ENCODE assay signal across 21 cellular contexts in the genomic region with DNA sequence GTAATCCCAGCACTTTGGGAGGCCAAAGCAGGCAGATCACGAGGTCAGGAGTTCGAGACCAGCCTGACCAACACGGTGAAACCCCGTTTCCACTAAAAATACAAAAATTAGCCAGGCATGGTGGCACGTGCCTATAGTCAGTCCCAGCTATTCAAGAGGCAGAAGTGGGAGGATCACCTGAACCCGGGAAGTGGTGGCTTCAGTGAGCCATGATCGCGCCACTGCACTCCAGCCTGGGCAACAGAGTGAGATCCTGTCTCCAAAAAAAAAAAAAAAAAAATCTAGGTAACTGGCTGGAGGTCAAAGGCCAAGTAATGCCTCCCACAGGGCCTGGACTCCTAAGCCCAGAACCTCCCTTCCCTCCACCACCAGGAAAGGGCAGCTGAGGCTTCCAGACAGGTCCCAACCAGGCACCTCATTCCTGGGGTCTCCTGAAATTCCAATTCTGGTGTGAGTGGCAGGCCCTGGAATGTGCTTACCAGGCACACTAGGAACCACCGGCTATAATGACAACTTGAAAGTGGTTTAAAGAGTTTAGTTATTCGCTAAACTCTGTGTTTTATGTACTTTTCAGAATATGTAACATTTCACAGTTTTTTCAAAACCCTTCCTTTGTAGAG. TPM values are rescaled to one million over a fixed set of nuclear protein-coding genes. Genes with fewer than 3 reads are reported as not detected.
DNase-seq lines count a peak whose midpoint lies in the region; ATAC-seq, FAIRE-seq and TF ChIP-seq lines count a peak whose summit lies in the region.
"Had no signal": no experiment of that assay in that cellular context is flagged by ENCODE, and none has a peak within 500 bp of the region (broad histone marks: within the 10 kb centered on the region; RNA-seq: fewer than 3 reads in every experiment).

No MANE protein-coding gene starts in this region.

- CTCF ChIA-PET in mammary epithelial cell (lab: Charles Lee; ENCODE audit: low non-redundant PET) = no interaction called here
- CTCF ChIA-PET in MCF 10A (lab: Yijun Ruan, JAX) = interaction anchor here (1.0 to 1.8 kb wide), 3 partner anchors 15 to 47 kb away, joined by 3 to 8 read pairs (median 6); no protein-coding TSS in a partner anchor
- CTCF ChIA-PET in PC-3 (lab: Charles Lee) = interaction anchor here (1.0 kb wide), 1 partner anchor 10 kb away, joined by 3 read pairs; no protein-coding TSS in a partner anchor
- CTCF ChIA-PET in endothelial cell of umbilical vein (lab: Charles Lee) = interaction anchor here (1.6 to 2.4 kb wide), 4 partner anchors 8 to 167 kb away, joined by 3 to 9 read pairs (median 6); no protein-coding TSS in a partner anchor

- no peak for ATAC-seq in PC-3
- ATAC-seq: lower lobe of right lung had no signal

- peaks cover 78% of the 10 kb centered on the region for H3K79me2 ChIP-seq in mammary epithelial cell (ENCODE audit: insufficient read depth, low read length)
- H3K79me2 ChIP-seq in PC-3 (ENCODE audit: low read length) = peaks cover 75% of the 10 kb centered on the region
- peaks cover 25% of the 10 kb centered on the region for H3K79me2 ChIP-seq in endothelial cell of umbilical vein (ENCODE audit: control insufficient read depth, insufficient read depth, low read length)

- H3K9me2 ChIP-seq in PC-3 (replicated peaks; ENCODE audit: low read length) = no peaks in the 10 kb centered on the region

- peaks cover 5% of the 10 kb centered on the region for H3K36me3 ChIP-seq in mammary epithelial cell (ENCODE audit: insufficient read depth, low read length)
- 0 out of 2 replicates have a peak, but pooled peaks cover under 1% of the 10 kb centered on the region for H3K36me3 ChIP-seq in PC-3 (ENCODE audit: low read depth, low read length)
- H3K36me3 ChIP-seq in endothelial cell of umbilical vein (ENCODE audit: control insufficient read depth in 2 of 2, extremely low read depth in 1 of 2, insufficient read depth in 2 of 2, low read length in 2 of 2) = peaks cover 0 to under 1% of the 10 kb centered on the region in 2 experiments

- TF ChIP-seq POLR2A in endothelial cell of umbilical vein (IDR thresholded peaks at IDR 0.05; ENCODE audit: low read depth, low read length) = no peak

- H3K27ac Mint-ChIP-seq in MCF 10A (ENCODE audit: low read depth, unreplicated experiment) = no peak overlapping the region

- H4K20me1 ChIP-seq in mammary epithelial cell (ENCODE audit: insufficient read depth, low read length) (no peaks in the 10 kb centered on the region), PC-3 (ENCODE audit: low read length) (no peaks in the 10 kb centered on the region), endothelial cell of umbilical vein (replicated peaks; ENCODE audit: control insufficient read depth, extremely low read depth, insufficient read depth, low read length) (no peaks in the 10 kb centered on the region)

- H2AFZ ChIP-seq in mammary epithelial cell (ENCODE audit: low read depth, low read length) (no peak overlapping the region), PC-3 (ENCODE audit: low read length) (no peak overlapping the region), endothelial cell of umbilical vein (ENCODE audit: low read depth, low read length) (no peak overlapping the region)
- H2AFZ ChIP-seq: hepatocyte had no signal

- dilution Hi-C loops in mammary epithelial cell (cut with HindIII; ENCODE audit: low sequenced_read_pairs) (no loop called here), endothelial cell of umbilical vein (cut with MboI; ENCODE audit: extremely low pct_ligation_motif_present, low sequenced_read_pairs) (no loop called here)

- peaks cover 8% of the 10 kb centered on the region for H3F3A ChIP-seq in PC-3 (ENCODE audit: low read length, unreplicated experiment)

- no peaks in the 10 kb centered on the region for H3K27me3 ChIP-seq in mammary epithelial cell (ENCODE audit: insufficient read depth, low read length)
- H3K27me3 ChIP-seq in PC-3 (ENCODE audit: low read length) = no peaks in the 10 kb centered on the region
- H3K27me3 ChIP-seq in endothelial cell of umbilical vein (ENCODE audit: control insufficient read depth in 2 of 2, insufficient read depth in 2 of 2, low read length in 2 of 2) = no peaks in the 10 kb centered on the region
- H3K27me3 ChIP-seq: BLaER1, cardiac muscle cell, hepatocyte, upper lobe of left lung had no signal

- TF ChIP-seq CTCF in mammary epithelial cell (conservative IDR thresholded peaks at IDR 0.05 in 1 of 2, IDR thresholded peaks at IDR 0.05 in 1 of 2; ENCODE audit: extremely low read depth in 1 of 2, insufficient read depth in 1 of 2, low read depth in 1 of 2, low read length in 2 of 2) = no peak
- no peak for TF ChIP-seq CTCF in MCF 10A (IDR thresholded peaks at IDR 0.05; ENCODE audit: unreplicated experiment)
- TF ChIP-seq CTCF in PC-3 (conservative IDR thresholded peaks at IDR 0.05; ENCODE audit: low read depth, low read length) = no peak
- TF ChIP-seq CTCF in endothelial cell of umbilical vein (IDR thresholded peaks at IDR 0.05; ENCODE audit: extremely low read depth in 1 of 2, insufficient read depth in 1 of 2, low read depth in 1 of 2, low read length in 2 of 2) = no peak

- no peaks in the 10 kb centered on the region for H3K9me3 Mint-ChIP-seq in MCF 10A (ENCODE audit: unreplicated experiment)

- FAIRE-seq in endothelial cell of umbilical vein (lab: Jason Lieb, UNC) = no peak
- FAIRE-seq: H54 had no signal

- POLR2A ChIA-PET in MCF 10A (lab: Yijun Ruan, JAX) (interaction anchor here (0.9 to 3.2 kb wide), 3 partner anchors 15 to 18 kb away, joined by 4 to 14 read pairs (median 4); no protein-coding TSS in a partner anchor), PC-3 (lab: Charles Lee; ENCODE audit: unreplicated experiment) (interaction anchor here (0.6 kb wide), 1 partner anchor 13 kb away, joined by 6 read pairs; no protein-coding TSS in a partner anchor), endothelial cell of umbilical vein (lab: Charles Lee) (interaction anchor here (1.0 kb wide), 1 partner anchor 15 kb away, joined by 3 read pairs; no protein-coding TSS in a partner anchor)

- BruUV-seq in mammary epithelial cell (replicated peaks; lab: Mats Ljungman, UMichigan) (no TSS peak), MCF 10A (replicated peaks; lab: Mats Ljungman, UMichigan) (no TSS peak), PC-3 (replicated peaks; lab: Mats Ljungman, UMichigan) (no TSS peak), endothelial cell of umbilical vein (replicated peaks; lab: Mats Ljungman, UMichigan) (no TSS peak)

- H3K27me3 Mint-ChIP-seq in MCF 10A (ENCODE audit: insufficient read depth, unreplicated experiment) = no peaks in the 10 kb centered on the region

- no peaks in the 10 kb centered on the region for H3K9me3 ChIP-seq in mammary epithelial cell (replicated peaks; ENCODE audit: insufficient read depth, low read length)
- H3K9me3 ChIP-seq in PC-3 (ENCODE audit: low read length) = no peaks in the 10 kb centered on the region
- H3K9me3 ChIP-seq in endothelial cell of umbilical vein (replicated peaks; ENCODE audit: control insufficient read depth, insufficient read depth, low read length) = no peaks in the 10 kb centered on the region
- H3K9me3 ChIP-seq: BLaER1, lower lobe of right lung, upper lobe of left lung had no signal

- H3K9ac ChIP-seq in mammary epithelial cell (ENCODE audit: insufficient read depth, low read length) (no peak overlapping the region), PC-3 (ENCODE audit: low read length) (no peak overlapping the region), endothelial cell of umbilical vein (replicated peaks; ENCODE audit: extremely low read depth, insufficient read depth, low read length) (no peak overlapping the region)
- H3K9ac ChIP-seq: BLaER1 had no signal

- peaks cover 17% of the 10 kb centered on the region for H3K36me3 Mint-ChIP-seq in MCF 10A (ENCODE audit: insufficient read depth, unreplicated experiment)

- H3K27ac ChIP-seq in mammary epithelial cell (ENCODE audit: insufficient read depth, low read depth, low read length) (peak overlapping the region; percentile 16), PC-3 (ENCODE audit: low read length) (no peak overlapping the region), endothelial cell of umbilical vein (ENCODE audit: insufficient read depth, low read depth, low read length) (peak overlapping the region; percentile 19)
- H3K27ac ChIP-seq: BLaER1, cardiac muscle cell, hepatocyte, lower lobe of right lung, upper lobe of left lung had no signal

- DNase-seq in mammary epithelial cell = no peak
- DNase-seq in MCF 10A (ENCODE audit: unreplicated experiment) = no peak
- DNase-seq in PC-3 = peak; percentile 5
- no peak for DNase-seq in endothelial cell of umbilical vein (ENCODE audit: low read depth, low spot score)
- no peak for DNase-seq in NCI-H1105 (lab: John Stamatoyannopoulos, UW)
- DNase-seq in NOMO-1 treated with DMSO at 0.1 percent for 48 hours (lab: John Stamatoyannopoulos, UW; ENCODE audit: unreplicated experiment) = no peak
- DNase-seq in AML-193 (lab: John Stamatoyannopoulos, UW) = no peak
- DNase-seq in ACHN = no peak
- DNase-seq: activated CD4-positive, alpha-beta T cell treated with anti-CD3 and anti-CD28 coated beads, Interleukin-2, amount 50 U/mL, for 4 hours; activated gamma-delta T cell treated with Interleukin-2 at 50 U/mL for 16 hours; DMS 273 treated with DMSO at 0.1 percent for 48 hours; foreskin fibroblast; lower lobe of right lung; NCI-H1436 treated with DMSO at 0.1 percent for 48 hours; NCI-H524 treated with DMSO at 0.1 percent for 48 hours; stimulated activated CD8-positive, alpha-beta memory T cell treated with anti-CD3 and anti-CD28 coated beads, Interleukin-4, amount 100 ng/mL, for 48 hours; upper lobe of left lung had no signal

- in situ Hi-C loops in mammary epithelial cell (cut with MboI; ENCODE audit: low sequenced_read_pairs in 2 of 2) (no loop called here), ACHN (cut with HindIII; ENCODE audit: low pct_ligation_motif_present, low pct_unique_long_range_greater_than_20kb, low sequenced_read_pairs) (no loop called here)

- no peak overlapping the region for H3K4me2 ChIP-seq in mammary epithelial cell (ENCODE audit: insufficient read depth, low read depth, low read length)
- no peak overlapping the region for H3K4me2 ChIP-seq in PC-3 (ENCODE audit: low read length)
- no peak overlapping the region for H3K4me2 ChIP-seq in endothelial cell of umbilical vein (ENCODE audit: insufficient read depth, low read length)
- H3K4me2 ChIP-seq: hepatocyte had no signal

- H3K4me1 Mint-ChIP-seq in MCF 10A (ENCODE audit: insufficient read depth, unreplicated experiment) = peaks cover 15% of the 10 kb centered on the region

- intact Hi-C loops in mammary epithelial cell (cut with micrococcal nuclease) (no loop called here), MCF 10A (cut with micrococcal nuclease) (no loop called here), PC-3 (cut with micrococcal nuclease) (no loop called here), endothelial cell of umbilical vein (cut with micrococcal nuclease) (no loop called here)

- H3K4me3 ChIP-seq in mammary epithelial cell (replicated peaks in 1 of 3; ENCODE audit: insufficient read depth in 1 of 3, low read depth in 2 of 3, low read length in 3 of 3) = no peak overlapping the region
- H3K4me3 ChIP-seq in PC-3 (ENCODE audit: low read length) = no peak overlapping the region
- H3K4me3 ChIP-seq in endothelial cell of umbilical vein (replicated peaks in 1 of 3; ENCODE audit: insufficient read depth in 1 of 3, low read depth in 1 of 3, low read length in 3 of 3) = no peak overlapping the region
- H3K4me3 ChIP-seq: BLaER1, cardiac muscle cell, hepatocyte, lower lobe of right lung, upper lobe of left lung had no signal

- no peak overlapping the region for H3K4me3 Mint-ChIP-seq in MCF 10A (ENCODE audit: unreplicated experiment)

- peaks cover 33% of the 10 kb centered on the region for H3K4me1 ChIP-seq in mammary epithelial cell (ENCODE audit: insufficient read depth, low read length)
- peaks cover 29% of the 10 kb centered on the region for H3K4me1 ChIP-seq in PC-3 (ENCODE audit: insufficient read depth, low read length)
- H3K4me1 ChIP-seq in endothelial cell of umbilical vein (ENCODE audit: control insufficient read depth, extremely low read depth, insufficient read depth, low read length) = peaks cover 20% of the 10 kb centered on the region

- 87% methylated on average over 6 of the region's 10 CpGs for WGBS in mammary epithelial cell (ENCODE audit: low coverage, missing lambda C conversion rate)

- no peaks in the 10 kb centered on the region for H3K9me1 ChIP-seq in endothelial cell of umbilical vein (replicated peaks; ENCODE audit: control insufficient read depth, extremely low read depth, insufficient read depth, low read length)

RNA-seq across cellular contexts. Expression of a gene that starts 3.1 kb away (rescaled TPM):
- 10 to 100 TPM; 16.5 to 24.8 TPM for total RNA-seq in mammary epithelial cell
- polyA plus RNA-seq in mammary epithelial cell = 11.4 TPM
- polyA minus RNA-seq in mammary epithelial cell = 15.5 TPM
- total RNA-seq in MCF 10A (2022) = 15.7 and 19.5 TPM in 2 replicates
- total RNA-seq in PC-3 (2014; rRNA removed) = 10.2 and 16.2 TPM in 2 replicates
- 16.8 and 21.4 TPM in 2 replicates for total RNA-seq in endothelial cell of umbilical vein
- 9.3 and 12.3 TPM in 2 replicates for polyA plus RNA-seq in endothelial cell of umbilical vein
- 5.0 and 6.3 TPM in 2 replicates for polyA plus RNA-seq in endothelial cell of umbilical vein (2011; cell fraction: cytosol; rRNA removed)
- 7.2 and 7.8 TPM in 2 replicates for polyA plus RNA-seq in endothelial cell of umbilical vein (2011; cell fraction: nucleus; rRNA removed)
- 6.0 and 6.4 TPM in 2 replicates for polyA plus RNA-seq in endothelial cell of umbilical vein (2012)
- polyA minus RNA-seq in endothelial cell of umbilical vein = 12.9 and 13.4 TPM in 2 replicates
- 11.5 TPM for polyA minus RNA-seq in endothelial cell of umbilical vein (2011; cell fraction: cytosol; rRNA and poly(A)+ RNA removed)
- polyA minus RNA-seq in endothelial cell of umbilical vein (2011; cell fraction: nucleus; rRNA and poly(A)+ RNA removed) = 7.4 and 12.3 TPM in 2 replicates

RNA-seq across cellular contexts. Expression of a gene that starts 19.9 kb away (rescaled TPM):
- total RNA-seq in mammary epithelial cell (1,000 to 10,000 TPM; 6,894 to 7,221 TPM), MCF 10A (2022) (1,855 and 2,659 TPM in 2 replicates), PC-3 (2014; rRNA removed) (1,825 and 2,289 TPM in 2 replicates), endothelial cell of umbilical vein (7,266 and 7,283 TPM in 2 replicates)
- polyA plus RNA-seq in mammary epithelial cell (6,356 TPM), endothelial cell of umbilical vein (4,441 and 4,733 TPM in 2 replicates)
- polyA minus RNA-seq in mammary epithelial cell (14,859 TPM), endothelial cell of umbilical vein (2,868 and 4,067 TPM in 2 replicates)
- 6,749 and 6,812 TPM in 2 replicates for polyA plus RNA-seq in endothelial cell of umbilical vein (2011; cell fraction: cytosol; rRNA removed)
- 2,400 and 3,219 TPM in 2 replicates for polyA plus RNA-seq in endothelial cell of umbilical vein (2011; cell fraction: nucleus; rRNA removed)
- 4,941 and 6,018 TPM in 2 replicates for polyA plus RNA-seq in endothelial cell of umbilical vein (2012)
- polyA minus RNA-seq in endothelial cell of umbilical vein (2011; cell fraction: cytosol; rRNA and poly(A)+ RNA removed) = 1,321 TPM
- polyA minus RNA-seq in endothelial cell of umbilical vein (2011; cell fraction: nucleus; rRNA and poly(A)+ RNA removed) = 805 and 1,158 TPM in 2 replicates
